8 cellular contexts compared by ENCODE assay signal in the genomic region with DNA sequence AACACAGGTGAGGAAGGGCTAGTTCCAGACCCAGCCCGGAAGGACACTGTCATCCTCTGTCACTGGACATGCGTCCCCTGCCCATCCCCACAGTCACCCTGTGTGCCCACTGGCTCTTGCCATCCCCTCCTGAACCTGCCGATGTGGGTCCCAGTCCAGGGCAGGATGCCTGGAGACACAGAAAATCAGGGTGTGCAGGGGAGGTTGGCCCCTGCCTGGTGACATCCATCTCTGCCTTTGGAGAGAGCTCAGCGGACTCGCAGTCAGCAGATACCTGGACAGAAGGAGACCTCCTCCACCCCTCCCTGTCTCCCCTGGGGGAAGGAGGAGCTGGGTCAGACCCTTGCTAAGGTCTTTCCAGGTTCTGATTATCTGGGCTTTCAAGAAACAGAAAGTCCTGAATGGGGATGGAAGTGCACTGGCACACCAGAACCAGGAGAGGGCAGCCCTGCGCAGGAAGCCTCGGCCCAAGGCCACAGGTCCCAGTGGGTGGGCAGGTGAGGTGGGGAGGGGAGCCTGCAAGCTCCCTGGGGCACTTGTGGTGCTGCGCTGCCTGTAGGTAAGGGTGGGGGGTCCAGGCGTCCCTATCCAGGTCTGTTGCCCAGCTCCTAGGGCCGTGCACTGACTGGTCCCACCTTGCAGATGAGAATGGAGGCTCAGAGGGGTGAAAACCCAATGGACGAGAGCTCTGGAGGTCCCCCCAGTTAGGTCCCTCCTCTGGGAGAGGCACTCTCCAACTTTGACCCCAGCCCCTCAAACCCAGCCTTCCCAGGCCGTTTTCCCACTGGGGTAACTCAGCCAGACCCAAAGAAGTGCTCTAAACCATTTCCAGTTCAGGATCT. TPM values are rescaled to one million over a fixed set of nuclear protein-coding genes. Genes with fewer than 3 reads are reported as not detected.
A peak's percentile ranks its signal among the peaks of the same experiment; 100 is the strongest.
DNase-seq lines count a peak whose midpoint lies in the region; TF ChIP-seq lines count a peak whose summit lies in the region.
"Had no signal": no experiment of that assay in that cellular context is flagged by ENCODE, and none has a peak within 500 bp of the region (broad histone marks: within the 10 kb centered on the region; RNA-seq: fewer than 3 reads in every experiment).

No MANE protein-coding gene starts in this region.

- H3K4me1 Mint-ChIP-seq in neural progenitor cell = peaks cover 8% of the 10 kb centered on the region
- H3K4me1 Mint-ChIP-seq in activated T-helper 1 cell treated with anti-CD3 and anti-CD28 coated beads, Interleukin-12 subunit alpha, Interleukin-12 subunit beta, Interleukin-2, Interleukin-4 antibody, amounts not matched to agents 30 ng/mL and 10 ng/mL and 1 ng/mL, durations not matched to agents 14 hours and 24 hours and 36 hours (ENCODE audit: low read depth) = no peaks in the 10 kb centered on the region

- H3K27ac Mint-ChIP-seq in neural progenitor cell = no peak overlapping the region
- no peak overlapping the region for H3K27ac Mint-ChIP-seq in activated T-helper 1 cell treated with anti-CD3 and anti-CD28 coated beads, Interleukin-12 subunit alpha, Interleukin-12 subunit beta, Interleukin-2, Interleukin-4 antibody, amounts not matched to agents 30 ng/mL and 10 ng/mL and 1 ng/mL, durations not matched to agents 14 hours and 24 hours and 36 hours
- H3K27ac Mint-ChIP-seq: T-helper 1 cell treated with Interleukin-12 subunit alpha and Interleukin-12 subunit beta and Interleukin-4 antibody, amounts not matched to agents 30 μg/mL and 1 μg/mL, for 36 hours had no signal

- no peak overlapping the region for H3K4me3 Mint-ChIP-seq in neural progenitor cell
- no peak overlapping the region for H3K4me3 Mint-ChIP-seq in activated T-helper 1 cell treated with anti-CD3 and anti-CD28 coated beads, Interleukin-12 subunit alpha, Interleukin-12 subunit beta, Interleukin-2, Interleukin-4 antibody, amounts not matched to agents 30 ng/mL and 10 ng/mL and 1 ng/mL, durations not matched to agents 14 hours and 24 hours and 36 hours
- H3K4me3 Mint-ChIP-seq: T-helper 1 cell treated with Interleukin-12 subunit alpha and Interleukin-12 subunit beta and Interleukin-4 antibody, amounts not matched to agents 30 μg/mL and 1 μg/mL, for 36 hours had no signal

- H3K27ac ChIP-seq in KMS-11 (no peak overlapping the region), neural progenitor cell (no peak overlapping the region)

- no peak overlapping the region for H3K9ac ChIP-seq in KMS-11
- no peak overlapping the region for H3K9ac ChIP-seq in neural progenitor cell

- intact Hi-C loops in activated T-helper 1 cell treated with anti-CD3 and anti-CD28 coated beads, Interleukin-12 subunit alpha, Interleukin-12 subunit beta, Interleukin-2, Interleukin-4 antibody, amounts not matched to agents 30 ng/mL and 10 ng/mL and 1 ng/mL, durations not matched to agents 14 hours and 24 hours and 36 hours (cut with micrococcal nuclease) = no loop called here

- H3K27me3 ChIP-seq in KMS-11 (ENCODE audit: insufficient read depth, low read depth) = peaks cover 14% of the 10 kb centered on the region; the same call in 1 of the 2 replicates
- peaks cover 21% of the 10 kb centered on the region for H3K27me3 ChIP-seq in neural progenitor cell

- peak; percentile 65 for DNase-seq in G401 (ENCODE audit: low spot score)
- DNase-seq in activated CD4-positive, alpha-beta T cell treated with anti-CD3 and anti-CD28 coated beads for 48 hours = peak; percentile 59
- DNase-seq in erythroblast (lab: John Stamatoyannopoulos, UW) = peak; percentile 11 to 31
- DNase-seq in neural progenitor cell (ENCODE audit: low spot score) = peak; percentile 78
- no peak for DNase-seq in activated T-helper 1 cell treated with anti-CD3 and anti-CD28 coated beads, Interleukin-12 subunit alpha, Interleukin-12 subunit beta, Interleukin-2, Interleukin-4 antibody, amounts not matched to agents 30 ng/mL and 10 ng/mL and 1 ng/mL, durations not matched to agents 14 hours and 24 hours and 36 hours (ENCODE audit: low spot score)
- DNase-seq in NCI-H1092 (lab: John Stamatoyannopoulos, UW) = no peak

- H3K9me3 Mint-ChIP-seq in neural progenitor cell = peaks cover 4% of the 10 kb centered on the region
- peaks cover 9% of the 10 kb centered on the region for H3K9me3 Mint-ChIP-seq in activated T-helper 1 cell treated with anti-CD3 and anti-CD28 coated beads, Interleukin-12 subunit alpha, Interleukin-12 subunit beta, Interleukin-2, Interleukin-4 antibody, amounts not matched to agents 30 ng/mL and 10 ng/mL and 1 ng/mL, durations not matched to agents 14 hours and 24 hours and 36 hours

- TF ChIP-seq CTCF in KMS-11 (conservative IDR thresholded peaks at IDR 0.05; ENCODE audit: low read depth, low read length) (peak; percentile 62), neural progenitor cell (IDR thresholded peaks at IDR 0.05) (peak; percentile 80)

- no peaks in the 10 kb centered on the region for H3K9me3 ChIP-seq in neural progenitor cell (ENCODE audit: low read depth)

- no peaks in the 10 kb centered on the region for H3K36me3 Mint-ChIP-seq in neural progenitor cell
- H3K36me3 Mint-ChIP-seq in activated T-helper 1 cell treated with anti-CD3 and anti-CD28 coated beads, Interleukin-12 subunit alpha, Interleukin-12 subunit beta, Interleukin-2, Interleukin-4 antibody, amounts not matched to agents 30 ng/mL and 10 ng/mL and 1 ng/mL, durations not matched to agents 14 hours and 24 hours and 36 hours (ENCODE audit: low read depth) = no peaks in the 10 kb centered on the region

- no peak for TF ChIP-seq POLR2A in erythroblast (IDR thresholded peaks at IDR 0.05; ENCODE audit: low read length)

- H3K4me3 ChIP-seq in KMS-11 (IDR thresholded peaks at IDR 0.05; ENCODE audit: insufficient read depth, low read depth, low read length) (no peak overlapping the region), neural progenitor cell (no peak overlapping the region)

- no peak overlapping the region for H2AFZ ChIP-seq in KMS-11 (ENCODE audit: low read depth)
- H2AFZ ChIP-seq in neural progenitor cell (replicated peaks) = no peak overlapping the region

- no peaks in the 10 kb centered on the region for H3K79me2 ChIP-seq in KMS-11 (ENCODE audit: insufficient read depth, low read depth)
- no peaks in the 10 kb centered on the region for H3K79me2 ChIP-seq in neural progenitor cell (ENCODE audit: low read depth)

- peaks cover 17% of the 10 kb centered on the region for H3K27me3 Mint-ChIP-seq in neural progenitor cell (ENCODE audit: insufficient read depth, low read depth)
- H3K27me3 Mint-ChIP-seq in activated T-helper 1 cell treated with anti-CD3 and anti-CD28 coated beads, Interleukin-12 subunit alpha, Interleukin-12 subunit beta, Interleukin-2, Interleukin-4 antibody, amounts not matched to agents 30 ng/mL and 10 ng/mL and 1 ng/mL, durations not matched to agents 14 hours and 24 hours and 36 hours (ENCODE audit: insufficient read depth) = peaks cover 2% of the 10 kb centered on the region

- H3K36me3 ChIP-seq in KMS-11 (ENCODE audit: insufficient read depth) (no peaks in the 10 kb centered on the region), neural progenitor cell (no peaks in the 10 kb centered on the region)

- no peaks in the 10 kb centered on the region for H3K4me1 ChIP-seq in KMS-11 (ENCODE audit: low read depth, poor library complexity, severe bottlenecking)
- peaks cover 10% of the 10 kb centered on the region for H3K4me1 ChIP-seq in neural progenitor cell

- H4K20me1 ChIP-seq in KMS-11 (ENCODE audit: insufficient read depth) (no peaks in the 10 kb centered on the region), neural progenitor cell (ENCODE audit: low read depth) (no peaks in the 10 kb centered on the region)

- H3F3A ChIP-seq in neural progenitor cell (ENCODE audit: low read depth) = peaks cover 14% of the 10 kb centered on the region

- H3K4me2 ChIP-seq in KMS-11 = no peak overlapping the region
- no peak overlapping the region for H3K4me2 ChIP-seq in neural progenitor cell

- in situ Hi-C loops in G401 (cut with HindIII; ENCODE audit: low sequenced_read_pairs) = no loop called here

RNA-seq across cellular contexts. Expression of gene OTOS, which starts 9.7 kb away (rescaled TPM):
- total RNA-seq in G401 (2014; rRNA removed; shearing (Covaris generic)) = not detected in 2 replicates
- total RNA-seq in neural progenitor cell (ENCODE audit: low replicate concordance) = not detected in 2 replicates
- not detected in 2 replicates for total RNA-seq in activated T-helper 1 cell treated with anti-CD3 and anti-CD28 coated beads, Interleukin-12 subunit alpha, Interleukin-12 subunit beta, Interleukin-2, Interleukin-4 antibody, amounts not matched to agents 30 ng/mL and 10 ng/mL and 1 ng/mL, durations not matched to agents 14 hours and 24 hours and 36 hours

RNA-seq across cellular contexts. Expression of gene COPS9, which starts 14.1 kb away (rescaled TPM):
- 221 and 260 TPM in 2 replicates for total RNA-seq in G401 (2014; rRNA removed; shearing (Covaris generic))
- 70.5 and 83.9 TPM in 2 replicates for total RNA-seq in neural progenitor cell (ENCODE audit: low replicate concordance)
- 127 and 132 TPM in 2 replicates for total RNA-seq in activated T-helper 1 cell treated with anti-CD3 and anti-CD28 coated beads, Interleukin-12 subunit alpha, Interleukin-12 subunit beta, Interleukin-2, Interleukin-4 antibody, amounts not matched to agents 30 ng/mL and 10 ng/mL and 1 ng/mL, durations not matched to agents 14 hours and 24 hours and 36 hours

Comparison
In these comparisons a context has a peak if more than half of its experiments do, and no peak if none do; other contexts are left out.
1. DNase-seq: peak in G401 (single experiment), activated CD4-positive, alpha-beta T cell treated with anti-CD3 and anti-CD28 coated beads for 48 hours (single experiment), erythroblast (2 of 2) and neural progenitor cell (single experiment); none in activated T-helper 1 cell treated with anti-CD3 and anti-CD28 coated beads, Interleukin-12 subunit alpha, Interleukin-12 subunit beta, Interleukin-2, Interleukin-4 antibody, amounts not matched to agents 30 ng/mL and 10 ng/mL and 1 ng/mL, durations not matched to agents 14 hours and 24 hours and 36 hours (single experiment) and NCI-H1092 (single experiment).